Comparison of ENCODE assay signal across 9 cellular contexts in genomic region chr2:72893594-72894319, GRCh38. TPM values are rescaled to one million over a fixed set of nuclear protein-coding genes. Genes with fewer than 3 reads are reported as not detected.
DNase-seq lines count a peak whose midpoint lies in the region; ATAC-seq lines count a peak whose summit lies in the region.
"Had no signal": no experiment of that assay in that cellular context is flagged by ENCODE, and none has a peak within 500 bp of the region (broad histone marks: within the 10 kb centered on the region; RNA-seq: fewer than 3 reads in every experiment).

No MANE protein-coding gene starts in this region.

- DNase-seq in CD1c-positive myeloid dendritic cell (ENCODE audit: extremely low spot score) (peak; percentile 60), NCI-H2227 (lab: John Stamatoyannopoulos, UW; ENCODE audit: unreplicated experiment) (peak; percentile 73), head of caudate nucleus (peak in 28 of 42 donors; percentile 25 to 68 (median 44)), sciatic nerve (ENCODE audit: low spot score) (no peak), midbrain (lab: John Stamatoyannopoulos, UW) (no peak)
- peak; percentile 56 for DNase-seq in activated T-cell treated with anti-CD3 and anti-CD28 coated beads, Interleukin-2, amount 50 U/mL, for 24 hours

- intact Hi-C loops in head of caudate nucleus (cut with DNase I) = loop anchor here (5.0 to 10.0 kb wide), 3 partner anchors 84 to 284 kb away; no protein-coding TSS in a partner anchor
- intact Hi-C loops in sciatic nerve (cut with DNase I) = loop anchor here (5.0 kb wide), 2 partner anchors 269 to 284 kb away; no protein-coding TSS in a partner anchor

- peak; percentile 52 for ATAC-seq in GM18520 (IDR thresholded peaks at IDR 0.05; ENCODE audit: unreplicated experiment)
- ATAC-seq in HG02943 (IDR thresholded peaks at IDR 0.05; ENCODE audit: low read depth, unreplicated experiment) = peak; percentile 61
- ATAC-seq in sciatic nerve = peak; percentile 63

- no peak overlapping the region for H3K27ac Mint-ChIP-seq in activated T-cell treated with anti-CD3 and anti-CD28 coated beads, Interleukin-2, amount 50 U/mL, for 24 hours

- H3K9me3 Mint-ChIP-seq in activated T-cell treated with anti-CD3 and anti-CD28 coated beads, Interleukin-2, amount 50 U/mL, for 24 hours = no peaks in the 10 kb centered on the region

- H3K36me3 Mint-ChIP-seq in activated T-cell treated with anti-CD3 and anti-CD28 coated beads, Interleukin-2, amount 50 U/mL, for 24 hours (ENCODE audit: low read depth) = peaks cover 4% of the 10 kb centered on the region

- no peak overlapping the region for H3K4me3 Mint-ChIP-seq in activated T-cell treated with anti-CD3 and anti-CD28 coated beads, Interleukin-2, amount 50 U/mL, for 24 hours

- H3K4me1 Mint-ChIP-seq in activated T-cell treated with anti-CD3 and anti-CD28 coated beads, Interleukin-2, amount 50 U/mL, for 24 hours (ENCODE audit: low read depth) = peaks cover 2% of the 10 kb centered on the region

- peaks cover 82% of the 10 kb centered on the region for H3K27me3 Mint-ChIP-seq in activated T-cell treated with anti-CD3 and anti-CD28 coated beads, Interleukin-2, amount 50 U/mL, for 24 hours

RNA-seq across cellular contexts. Expression of gene SPR, which starts 6.5 kb away (rescaled TPM):
- 14.4 TPM for total RNA-seq in sciatic nerve

RNA-seq across cellular contexts. Expression of gene EMX1, which starts 23.6 kb away (rescaled TPM):
- not detected for total RNA-seq in sciatic nerve
- total RNA-seq: skeletal muscle tissue had no signal

Comparison
In these comparisons a context has a peak if more than half of its experiments do, and no peak if none do; other contexts are left out.
1. DNase-seq: peak in CD1c-positive myeloid dendritic cell (single experiment), NCI-H2227 (single experiment), activated T-cell treated with anti-CD3 and anti-CD28 coated beads, Interleukin-2, amount 50 U/mL, for 24 hours (single experiment) and head of caudate nucleus (28 of 42); none in sciatic nerve (single experiment) and midbrain (single experiment).
2. Peak in every context shown above with its lines, with median percentiles within 50 percentile points of each other: ATAC-seq.